Comparison of ENCODE assay signal across 8 cellular contexts in genomic region chr5:138543730-138544104, GRCh38. TPM values are rescaled to one million over a fixed set of nuclear protein-coding genes. Genes with fewer than 3 reads are reported as not detected.
DNase-seq lines count a peak whose midpoint lies in the region; ATAC-seq and TF ChIP-seq lines count a peak whose summit lies in the region.

No MANE protein-coding gene starts in this region.

- no peak for DNase-seq in activated naive CD4-positive, alpha-beta T cell treated with anti-CD3 and anti-CD28 coated beads for 36 hours
- DNase-seq in activated naive CD4-positive, alpha-beta T cell treated with anti-CD3 and anti-CD28 coated beads, Interleukin-2, amount 50 U/mL, for 16 hours, result no peak
- no peak for DNase-seq in foreskin keratinocyte
- peak; percentile 33 for DNase-seq in progenitor cell of endocrine pancreas (ENCODE audit: low spot score, unreplicated experiment)
- DNase-seq in NCI-H226, result no peak
- DNase-seq in NCI-H82 treated with DMSO at 0.1 percent for 48 hours (lab: John Stamatoyannopoulos, UW; ENCODE audit: unreplicated experiment), result no peak

- TF ChIP-seq CTCF in foreskin keratinocyte (conservative IDR thresholded peaks at IDR 0.05) (no peak), progenitor cell of endocrine pancreas (IDR thresholded peaks at IDR 0.05; ENCODE audit: unreplicated experiment) (no peak)

- H3K9me3 Mint-ChIP-seq in activated naive CD4-positive, alpha-beta T cell treated with anti-CD3 and anti-CD28 coated beads for 36 hours, result no peaks in the 10 kb centered on the region
- H3K9me3 Mint-ChIP-seq in progenitor cell of endocrine pancreas (ENCODE audit: low read depth), result no peaks in the 10 kb centered on the region

- CTCF ChIA-PET in activated naive CD4-positive, alpha-beta T cell treated with anti-CD3 and anti-CD28 coated beads for 36 hours (lab: Charles Lee), result interaction anchor here (1.3 to 2.4 kb wide), 3 partner anchors 79 to 191 kb away, joined by 5 to 11 read pairs (median 8); partner anchors contain the start of genes EGR1 and KDM3B

- peaks cover 18% of the 10 kb centered on the region for H3K36me3 Mint-ChIP-seq in activated naive CD4-positive, alpha-beta T cell treated with anti-CD3 and anti-CD28 coated beads for 36 hours (ENCODE audit: low read depth)
- H3K36me3 Mint-ChIP-seq in progenitor cell of endocrine pancreas (ENCODE audit: insufficient read depth), result no peaks in the 10 kb centered on the region

- intact Hi-C loops in activated naive CD4-positive, alpha-beta T cell treated with anti-CD3 and anti-CD28 coated beads for 36 hours (cut with micrococcal nuclease), result loop anchor here (1.0 to 2.0 kb wide), 10 partner anchors 32 to 861 kb away; partner anchors contain the start of genes BRD8, CDC23, FAM53C and HNRNPA0

- peak overlapping the region; percentile 100 for H3K27ac Mint-ChIP-seq in activated naive CD4-positive, alpha-beta T cell treated with anti-CD3 and anti-CD28 coated beads for 36 hours
- peak overlapping the region; percentile 99 for H3K27ac Mint-ChIP-seq in progenitor cell of endocrine pancreas

- no peaks in the 10 kb centered on the region for H3K27me3 Mint-ChIP-seq in activated naive CD4-positive, alpha-beta T cell treated with anti-CD3 and anti-CD28 coated beads for 36 hours (ENCODE audit: low read depth)
- H3K27me3 Mint-ChIP-seq in progenitor cell of endocrine pancreas, result no peaks in the 10 kb centered on the region

- H3K27me3 ChIP-seq in foreskin keratinocyte, result no peaks in the 10 kb centered on the region

- H3K4me1 Mint-ChIP-seq in activated naive CD4-positive, alpha-beta T cell treated with anti-CD3 and anti-CD28 coated beads for 36 hours (ENCODE audit: low read depth), result peaks cover 74% of the 10 kb centered on the region
- peaks cover 39% of the 10 kb centered on the region for H3K4me1 Mint-ChIP-seq in progenitor cell of endocrine pancreas (ENCODE audit: low read depth)

- ATAC-seq in HG02678 (IDR thresholded peaks at IDR 0.05; ENCODE audit: unreplicated experiment), result peak; percentile 34
- ATAC-seq in SK-N-SH treated with all-trans-retinoic acid at 6 μM for 48 hours, result peak; percentile 81
- ATAC-seq in foreskin keratinocyte, result peak; percentile 67

- peaks cover 24% of the 10 kb centered on the region for H3K4me1 ChIP-seq in foreskin keratinocyte

- peak overlapping the region; percentile 96 for H3K27ac ChIP-seq in foreskin keratinocyte

- peak overlapping the region; percentile 100 for H3K4me3 Mint-ChIP-seq in activated naive CD4-positive, alpha-beta T cell treated with anti-CD3 and anti-CD28 coated beads for 36 hours
- peak overlapping the region; percentile 99 for H3K4me3 Mint-ChIP-seq in progenitor cell of endocrine pancreas (ENCODE audit: low read depth)

TF ChIP-seq in SK-N-SH treated with all-trans-retinoic acid at 6 μM for 48 hours, 23 proteins besides CTCF, POLR2A, EP300 and RAD21:
- no peak for TF ChIP-seq BACH2 (CRISPR knock-in tag; IDR thresholded peaks at IDR 0.05; ENCODE audit: borderline replicate concordance)
- TF ChIP-seq, protein P1, sequence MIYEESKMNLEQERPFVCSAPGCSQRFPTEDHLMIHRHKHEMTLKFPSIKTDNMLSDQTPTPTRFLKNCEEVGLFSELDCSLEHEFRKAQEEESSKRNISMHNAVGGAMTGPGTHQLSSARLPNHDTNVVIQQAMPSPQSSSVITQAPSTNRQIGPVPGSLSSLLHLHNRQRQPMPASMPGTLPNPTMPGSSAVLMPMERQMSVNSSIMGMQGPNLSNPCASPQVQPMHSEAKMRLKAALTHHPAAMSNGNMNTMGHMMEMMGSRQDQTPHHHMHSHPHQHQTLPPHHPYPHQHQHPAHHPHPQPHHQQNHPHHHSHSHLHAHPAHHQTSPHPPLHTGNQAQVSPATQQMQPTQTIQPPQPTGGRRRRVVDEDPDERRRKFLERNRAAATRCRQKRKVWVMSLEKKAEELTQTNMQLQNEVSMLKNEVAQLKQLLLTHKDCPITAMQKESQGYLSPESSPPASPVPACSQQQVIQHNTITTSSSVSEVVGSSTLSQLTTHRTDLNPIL (CRISPR knock-in tag; IDR thresholded peaks at IDR 0.05; ENCODE audit: low read depth), result no peak
- TF ChIP-seq ISL1 (CRISPR knock-in tag; IDR thresholded peaks at IDR 0.05), result no peak
- TF ChIP-seq, protein P2, sequence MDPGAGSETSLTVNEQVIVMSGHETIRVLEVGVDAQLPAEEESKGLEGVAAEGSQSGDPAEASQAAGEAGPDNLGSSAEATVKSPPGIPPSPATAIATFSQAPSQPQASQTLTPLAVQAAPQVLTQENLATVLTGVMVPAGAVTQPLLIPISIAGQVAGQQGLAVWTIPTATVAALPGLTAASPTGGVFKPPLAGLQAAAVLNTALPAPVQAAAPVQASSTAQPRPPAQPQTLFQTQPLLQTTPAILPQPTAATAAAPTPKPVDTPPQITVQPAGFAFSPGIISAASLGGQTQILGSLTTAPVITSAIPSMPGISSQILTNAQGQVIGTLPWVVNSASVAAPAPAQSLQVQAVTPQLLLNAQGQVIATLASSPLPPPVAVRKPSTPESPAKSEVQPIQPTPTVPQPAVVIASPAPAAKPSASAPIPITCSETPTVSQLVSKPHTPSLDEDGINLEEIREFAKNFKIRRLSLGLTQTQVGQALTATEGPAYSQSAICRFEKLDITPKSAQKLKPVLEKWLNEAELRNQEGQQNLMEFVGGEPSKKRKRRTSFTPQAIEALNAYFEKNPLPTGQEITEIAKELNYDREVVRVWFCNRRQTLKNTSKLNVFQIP (CRISPR knock-in tag; IDR thresholded peaks at IDR 0.05; ENCODE audit: borderline replicate concordance, low read depth), result no peak
- TF ChIP-seq, protein P3, sequence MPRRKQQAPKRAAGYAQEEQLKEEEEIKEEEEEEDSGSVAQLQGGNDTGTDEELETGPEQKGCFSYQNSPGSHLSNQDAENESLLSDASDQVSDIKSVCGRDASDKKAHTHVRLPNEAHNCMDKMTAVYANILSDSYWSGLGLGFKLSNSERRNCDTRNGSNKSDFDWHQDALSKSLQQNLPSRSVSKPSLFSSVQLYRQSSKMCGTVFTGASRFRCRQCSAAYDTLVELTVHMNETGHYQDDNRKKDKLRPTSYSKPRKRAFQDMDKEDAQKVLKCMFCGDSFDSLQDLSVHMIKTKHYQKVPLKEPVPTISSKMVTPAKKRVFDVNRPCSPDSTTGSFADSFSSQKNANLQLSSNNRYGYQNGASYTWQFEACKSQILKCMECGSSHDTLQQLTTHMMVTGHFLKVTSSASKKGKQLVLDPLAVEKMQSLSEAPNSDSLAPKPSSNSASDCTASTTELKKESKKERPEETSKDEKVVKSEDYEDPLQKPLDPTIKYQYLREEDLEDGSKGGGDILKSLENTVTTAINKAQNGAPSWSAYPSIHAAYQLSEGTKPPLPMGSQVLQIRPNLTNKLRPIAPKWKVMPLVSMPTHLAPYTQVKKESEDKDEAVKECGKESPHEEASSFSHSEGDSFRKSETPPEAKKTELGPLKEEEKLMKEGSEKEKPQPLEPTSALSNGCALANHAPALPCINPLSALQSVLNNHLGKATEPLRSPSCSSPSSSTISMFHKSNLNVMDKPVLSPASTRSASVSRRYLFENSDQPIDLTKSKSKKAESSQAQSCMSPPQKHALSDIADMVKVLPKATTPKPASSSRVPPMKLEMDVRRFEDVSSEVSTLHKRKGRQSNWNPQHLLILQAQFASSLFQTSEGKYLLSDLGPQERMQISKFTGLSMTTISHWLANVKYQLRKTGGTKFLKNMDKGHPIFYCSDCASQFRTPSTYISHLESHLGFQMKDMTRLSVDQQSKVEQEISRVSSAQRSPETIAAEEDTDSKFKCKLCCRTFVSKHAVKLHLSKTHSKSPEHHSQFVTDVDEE (CRISPR knock-in tag; IDR thresholded peaks at IDR 0.05), result 0 out of 2 replicates have a peak, but pooled peaks have one; percentile 50
- no peak for TF ChIP-seq ZC3H10 (CRISPR knock-in tag; IDR thresholded peaks at IDR 0.05)
TF ChIP-seq in SK-N-SH treated with all-trans-retinoic acid at 6 μM for 48 hours: peak in this region for 1.

RNA-seq across cellular contexts. Expression of gene ETF1, which starts 0.7 kb away (rescaled TPM):
- 100 to 1,000 TPM in 1 of 2 experiments, 10 to 100 TPM in 1; 99.8 to 107 TPM for total RNA-seq in activated naive CD4-positive, alpha-beta T cell treated with anti-CD3 and anti-CD28 coated beads for 36 hours
- total RNA-seq in foreskin keratinocyte, result 116 and 125 TPM in 2 replicates
- polyA plus RNA-seq in foreskin keratinocyte, result 57.1 and 69.2 TPM in 2 replicates
- total RNA-seq in progenitor cell of endocrine pancreas, result 73.1 and 77.6 TPM in 2 replicates

RNA-seq across cellular contexts. Expression of gene HSPA9, which starts 31.5 kb away (rescaled TPM):
- 100 to 1,000 TPM; 457 to 472 TPM for total RNA-seq in activated naive CD4-positive, alpha-beta T cell treated with anti-CD3 and anti-CD28 coated beads for 36 hours
- total RNA-seq in foreskin keratinocyte, result 260 and 277 TPM in 2 replicates
- 122 and 152 TPM in 2 replicates for polyA plus RNA-seq in foreskin keratinocyte
- 174 and 185 TPM in 2 replicates for total RNA-seq in progenitor cell of endocrine pancreas
